ENCODE assay signal across 8 cellular contexts in genomic region chr11:73760680-73761402, GRCh38. TPM values are rescaled to one million over a fixed set of nuclear protein-coding genes. Genes with fewer than 3 reads are reported as not detected.
A peak's percentile ranks its signal among the peaks of the same experiment; 100 is the strongest.
DNase-seq lines count a peak whose midpoint lies in the region; ATAC-seq and TF ChIP-seq lines count a peak whose summit lies in the region.

Gene RAB6A (minus strand): TSS chr11:73761074. CDS start chr11:73760635, 439 bp downstream.

- peak within 1 kb of the TSS; percentile 85 for H3K27ac ChIP-seq in effector memory CD4-positive, alpha-beta T cell (ENCODE audit: insufficient read depth, low read length, poor library complexity, severe bottlenecking)

- H3K36me3 ChIP-seq in Caco-2 (ENCODE audit: control insufficient read depth, insufficient read depth, low read length): no peaks in the 10 kb centered on the region
- H3K36me3 ChIP-seq in effector memory CD4-positive, alpha-beta T cell (ENCODE audit: control insufficient read depth, insufficient read depth, low read length): no peaks in the 10 kb centered on the region

- peaks cover 21% of the 10 kb centered on the region for H3K4me1 Mint-ChIP-seq in Caco-2 (ENCODE audit: low read depth, unreplicated experiment)

- H3K4me3 Mint-ChIP-seq in Caco-2 (ENCODE audit: unreplicated experiment): peak within 1 kb of the TSS; percentile 91

- no peaks in the 10 kb centered on the region for H3K27me3 Mint-ChIP-seq in Caco-2 (ENCODE audit: insufficient read depth, unreplicated experiment)

- no peaks in the 10 kb centered on the region for H3K9me3 ChIP-seq in Caco-2
- H3K9me3 ChIP-seq in effector memory CD4-positive, alpha-beta T cell (ENCODE audit: control insufficient read depth, low read length): no peaks in the 10 kb centered on the region

- CTCF ChIA-PET in Caco-2 (lab: Charles Lee): interaction anchor here (0.5 to 2.3 kb wide), 11 partner anchors 19 to 1033 kb away, joined by 3 to 39 read pairs (median 4); partner anchors contain the start of gene FAM168A
- CTCF ChIA-PET in activated CD8-positive, alpha-beta memory T cell treated with anti-CD3 and anti-CD28 coated beads for 36 hours (lab: Charles Lee): interaction anchor here (2.8 kb wide), 1 partner anchor 19 kb away, joined by 14 read pairs; no protein-coding TSS in a partner anchor

- peak within 1 kb of the TSS; percentile 92 for H3K4me3 ChIP-seq in Caco-2 (ENCODE audit: low read depth, low read length)
- peak within 1 kb of the TSS; percentile 89 for H3K4me3 ChIP-seq in effector memory CD4-positive, alpha-beta T cell (ENCODE audit: insufficient read depth, low read depth, low read length, poor library complexity, severe bottlenecking)

- intact Hi-C loops in Caco-2 (cut with micrococcal nuclease; ENCODE audit: unreplicated experiment): loop anchor here (1.0 kb wide), 5 partner anchors 18 to 170 kb away; partner anchors contain the start of genes COA4 and PAAF1

- no peaks in the 10 kb centered on the region for H3K9me3 Mint-ChIP-seq in Caco-2 (ENCODE audit: unreplicated experiment)

- no peaks in the 10 kb centered on the region for H3K27me3 ChIP-seq in Caco-2 (replicated peaks; ENCODE audit: control insufficient read depth, insufficient read depth, low read length)
- no peaks in the 10 kb centered on the region for H3K27me3 ChIP-seq in effector memory CD4-positive, alpha-beta T cell (replicated peaks; ENCODE audit: control insufficient read depth, insufficient read depth, low read length, poor library complexity, severe bottlenecking)

- H3K36me3 Mint-ChIP-seq in Caco-2 (ENCODE audit: insufficient read depth, unreplicated experiment): peaks cover 23% of the 10 kb centered on the region

- H3K27ac Mint-ChIP-seq in Caco-2 (ENCODE audit: unreplicated experiment): peak within 1 kb of the TSS; percentile 82

- BruUV-seq in Caco-2 (replicated peaks; lab: Mats Ljungman, UMichigan): TSS peak; percentile 21

- POLR2A ChIA-PET in Caco-2 (lab: Charles Lee): interaction anchor here (0.5 to 4.2 kb wide), 13 partner anchors 15 to 454 kb away, joined by 3 to 92 read pairs (median 4); partner anchors contain the start of genes COA4, FAM168A and MRPL48
- POLR2A ChIA-PET in activated CD8-positive, alpha-beta memory T cell treated with anti-CD3 and anti-CD28 coated beads for 36 hours (lab: Charles Lee): interaction anchor here (0.6 to 2.6 kb wide), 6 partner anchors 17 to 108 kb away, joined by 3 to 39 read pairs (median 5); no protein-coding TSS in a partner anchor

- DNase-seq in Caco-2: peak; percentile 100
- peak; percentile 99 for DNase-seq in HT1080 (ENCODE audit: low read depth)
- peak; percentile 98 for DNase-seq in NOMO-1 (lab: John Stamatoyannopoulos, UW; ENCODE audit: unreplicated experiment in 2 of 2)
- DNase-seq in effector memory CD4-positive, alpha-beta T cell: peak; percentile 99 to 100 (median 100)
- peak; percentile 100 for DNase-seq in medulla oblongata (ENCODE audit: extremely low spot score)
- peak; percentile 99 for DNase-seq in stimulated activated CD8-positive, alpha-beta memory T cell treated with anti-CD3 and anti-CD28 coated beads, Interleukin-12 subunit alpha, Interleukin-12 subunit beta, amount 100 ng/mL, for 1 hour (ENCODE audit: low read depth)

- peaks cover 28% of the 10 kb centered on the region for H3K4me1 ChIP-seq in Caco-2
- H3K4me1 ChIP-seq in effector memory CD4-positive, alpha-beta T cell (ENCODE audit: control insufficient read depth, insufficient read depth, low read length, poor library complexity, severe bottlenecking): no peaks in the 10 kb centered on the region

- TF ChIP-seq CTCF in Caco-2 (IDR thresholded peaks at IDR 0.05; ENCODE audit: insufficient read depth in 1 of 2, low read depth in 1 of 2, low read length in 1 of 2, severe bottlenecking in 1 of 2, unreplicated experiment in 1 of 2): peak; percentile 51 to 63

- peak; percentile 92 for ATAC-seq in GM21360 (IDR thresholded peaks at IDR 0.05; ENCODE audit: unreplicated experiment)

RNA-seq across cellular contexts. Expression of gene RAB6A, which starts in this region (rescaled TPM):
- total RNA-seq in Caco-2 (2022): 210 and 227 TPM in 2 replicates
- total RNA-seq in HT1080 (2014; rRNA removed; shearing (Covaris generic)): 45.9 and 59.7 TPM in 2 replicates
- 62.6 and 73.1 TPM in 2 replicates for polyA plus RNA-seq in HT1080 (2015; cell fraction: cytosol; rRNA removed)
- 37.8 and 42.6 TPM in 2 replicates for polyA plus RNA-seq in HT1080 (2015; cell fraction: nucleus; rRNA removed)
- 10 to 100 TPM; 69.0 to 72.1 TPM for total RNA-seq in activated CD8-positive, alpha-beta memory T cell treated with anti-CD3 and anti-CD28 coated beads for 36 hours

Comparison
In these comparisons a context has a peak if more than half of its experiments do, and no peak if none do; other contexts are left out.
1. Peak in every context shown above with its lines: DNase-seq, ATAC-seq, H3K4me3 ChIP-seq and H3K27ac ChIP-seq.